ENCODE assay signal across 1 cellular context in genomic region chr13:33258437-33259193, GRCh38.
A peak's percentile ranks its signal among the peaks of the same experiment; 100 is the strongest.
TF ChIP-seq lines count a peak whose summit lies in the region.

No MANE protein-coding gene starts in this region.

TF ChIP-seq in liver, 16 proteins besides CTCF, POLR2A, EP300 and RAD21 (continued from another document):
- peak; percentile 64 for TF ChIP-seq YY1 (IDR thresholded peaks at IDR 0.05)
- TF ChIP-seq FOXA2 (IDR thresholded peaks at IDR 0.05), result peak; percentile 57
